Comparison of ENCODE assay signal across 14 cellular contexts in the genomic region with DNA sequence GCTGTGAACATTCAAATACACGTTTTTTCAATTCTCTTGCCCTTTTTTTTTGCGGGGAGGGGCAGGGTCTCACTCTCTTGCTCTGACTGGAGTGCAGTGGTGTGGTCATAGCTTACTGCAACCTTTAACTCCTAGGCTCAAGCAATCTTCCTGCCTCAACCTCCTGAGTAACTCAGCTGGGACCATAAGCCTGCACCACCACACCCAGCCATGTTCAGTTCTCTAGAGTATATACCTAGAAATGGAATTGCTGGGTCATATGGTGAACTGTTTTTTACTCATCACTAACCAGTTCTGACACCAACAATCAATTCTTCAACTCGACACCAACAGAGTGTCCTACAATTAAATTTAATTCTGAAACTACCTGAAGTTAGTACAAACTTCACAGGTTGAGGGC.
A peak's percentile ranks its signal among the peaks of the same experiment; 100 is the strongest.
DNase-seq lines count a peak whose midpoint lies in the region; ATAC-seq and TF ChIP-seq lines count a peak whose summit lies in the region.
"Had no signal": no experiment of that assay in that cellular context is flagged by ENCODE, and none has a peak within 500 bp of the region (broad histone marks: within the 10 kb centered on the region; RNA-seq: fewer than 3 reads in every experiment).

No MANE protein-coding gene starts in this region.

- H3K9me3 Mint-ChIP-seq in CD14-positive monocyte, result no peaks in the 10 kb centered on the region
- H3K9me3 Mint-ChIP-seq in natural killer cell treated with Interleukin-12 subunit alpha and Interleukin-12 subunit beta and Interleukin-15 and Interleukin-18, amount 100 ng/mL, for 72 hours, result no peaks in the 10 kb centered on the region

- peak overlapping the region in 4 of 7 donors; percentile 31 to 73 (median 64) for H3K27ac Mint-ChIP-seq in CD14-positive monocyte
- peak overlapping the region; percentile 58 to 83 for H3K27ac Mint-ChIP-seq in natural killer cell treated with Interleukin-12 subunit alpha and Interleukin-12 subunit beta and Interleukin-15 and Interleukin-18, amount 100 ng/mL, for 72 hours

- H3K27me3 Mint-ChIP-seq in CD14-positive monocyte (ENCODE audit: low read depth in 3 of 3), result no peaks in the 10 kb centered on the region
- no peaks in the 10 kb centered on the region for H3K27me3 Mint-ChIP-seq in natural killer cell treated with Interleukin-12 subunit alpha and Interleukin-12 subunit beta and Interleukin-15 and Interleukin-18, amount 100 ng/mL, for 72 hours

- intact Hi-C loops in CD14-positive monocyte (cut with micrococcal nuclease), result no loop called here

- peaks cover 35 to 57% of the 10 kb centered on the region in 2 donors for H3K36me3 Mint-ChIP-seq in CD14-positive monocyte
- peaks cover 14% of the 10 kb centered on the region for H3K36me3 Mint-ChIP-seq in natural killer cell treated with Interleukin-12 subunit alpha and Interleukin-12 subunit beta and Interleukin-15 and Interleukin-18, amount 100 ng/mL, for 72 hours

- peak; percentile 38 for ATAC-seq in GM18858 (IDR thresholded peaks at IDR 0.05; ENCODE audit: unreplicated experiment)
- peak; percentile 79 to 97 for ATAC-seq in natural killer cell treated with Interleukin-12 subunit alpha and Interleukin-12 subunit beta and Interleukin-15 and Interleukin-18, amount 100 ng/mL, for 72 hours
- ATAC-seq: PC-3 had no signal

- no peak overlapping the region for H3K4me3 Mint-ChIP-seq in CD14-positive monocyte
- peak overlapping the region; percentile 74 for H3K4me3 Mint-ChIP-seq in natural killer cell treated with Interleukin-12 subunit alpha and Interleukin-12 subunit beta and Interleukin-15 and Interleukin-18, amount 100 ng/mL, for 72 hours

- H3K4me1 Mint-ChIP-seq in CD14-positive monocyte, result peaks cover 48% of the 10 kb centered on the region
- H3K4me1 Mint-ChIP-seq in natural killer cell treated with Interleukin-12 subunit alpha and Interleukin-12 subunit beta and Interleukin-15 and Interleukin-18, amount 100 ng/mL, for 72 hours (ENCODE audit: low read depth in 2 of 2), result peaks cover 50 to 64% of the 10 kb centered on the region in 2 donors

- no peak for TF ChIP-seq CTCF in CD14-positive monocyte (IDR thresholded peaks at IDR 0.05)

- DNase-seq in CD14-positive monocyte (ENCODE audit: low spot score) (no peak), AG08395 (ENCODE audit: low spot score) (no peak), EL (no peak), cerebellar nuclear complex (lab: John Stamatoyannopoulos, UW) (no peak), NCI-H2227 treated with DMSO at 0.1 percent for 48 hours (lab: John Stamatoyannopoulos, UW) (no peak)
- DNase-seq in activated CD4-positive, alpha-beta T cell treated with anti-CD3 and anti-CD28 coated beads, Interleukin-2, amount 50 U/mL, for 48 hours, result peak; percentile 38 to 55
- DNase-seq in natural killer cell treated with Interleukin-12 subunit alpha and Interleukin-12 subunit beta and Interleukin-15 and Interleukin-18, amount 100 ng/mL, for 72 hours (ENCODE audit: low spot score), result no peak
- DNase-seq: DMS53, H7, kidney, NCI-H146, ovary, PC-3 had no signal

Comparison
In these comparisons a context has a peak if more than half of its experiments do, and no peak if none do; other contexts are left out.
1. DNase-seq: peak in activated CD4-positive, alpha-beta T cell treated with anti-CD3 and anti-CD28 coated beads, Interleukin-2, amount 50 U/mL, for 48 hours (2 of 2); none in CD14-positive monocyte (single experiment), natural killer cell treated with Interleukin-12 subunit alpha and Interleukin-12 subunit beta and Interleukin-15 and Interleukin-18, amount 100 ng/mL, for 72 hours (single experiment), AG08395 (single experiment), EL (single experiment), cerebellar nuclear complex (0 of 2) and NCI-H2227 treated with DMSO at 0.1 percent for 48 hours (single experiment).